Comparison of ENCODE assay signal across 2 cellular contexts in the genomic region with DNA sequence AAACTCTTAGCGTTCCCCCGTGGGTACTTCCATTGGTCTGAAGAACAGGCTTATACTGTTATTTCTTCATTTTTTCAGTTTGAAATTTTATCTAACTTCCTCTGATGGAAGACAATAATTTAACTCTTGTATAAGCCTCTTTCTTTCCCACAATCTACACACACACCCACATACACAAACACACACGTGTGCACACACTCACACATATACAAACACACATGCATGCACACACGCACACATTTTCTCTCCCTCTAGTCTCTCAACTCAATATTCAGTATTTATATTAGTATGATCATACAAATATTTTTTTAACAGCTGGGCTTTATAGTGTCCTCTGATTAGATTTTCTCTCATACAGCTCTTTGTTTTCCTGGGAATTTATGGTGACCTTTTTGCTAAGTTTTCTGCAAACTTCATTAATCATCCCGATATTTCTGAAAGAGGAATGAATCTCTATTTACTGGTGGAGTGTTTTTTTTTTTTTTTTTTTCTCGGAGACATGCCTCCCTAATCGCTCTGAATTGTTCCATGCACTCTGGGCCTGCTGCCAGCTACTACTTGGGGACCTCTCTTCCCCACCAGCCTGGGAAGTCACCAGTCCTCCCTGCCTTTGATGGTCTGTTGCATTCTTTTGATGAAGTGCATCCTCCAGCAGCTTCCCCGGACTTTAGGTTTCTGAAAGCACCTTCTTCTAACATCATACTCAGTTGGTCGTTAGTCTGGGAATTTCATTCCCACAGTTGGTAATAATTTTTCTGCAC.
TF ChIP-seq lines count a peak whose summit lies in the region.

No MANE protein-coding gene starts in this region.

TF ChIP-seq in SK-N-SH, 30 proteins besides CTCF, POLR2A, EP300 and RAD21 (continued from another document):
- TF ChIP-seq, protein P1, sequence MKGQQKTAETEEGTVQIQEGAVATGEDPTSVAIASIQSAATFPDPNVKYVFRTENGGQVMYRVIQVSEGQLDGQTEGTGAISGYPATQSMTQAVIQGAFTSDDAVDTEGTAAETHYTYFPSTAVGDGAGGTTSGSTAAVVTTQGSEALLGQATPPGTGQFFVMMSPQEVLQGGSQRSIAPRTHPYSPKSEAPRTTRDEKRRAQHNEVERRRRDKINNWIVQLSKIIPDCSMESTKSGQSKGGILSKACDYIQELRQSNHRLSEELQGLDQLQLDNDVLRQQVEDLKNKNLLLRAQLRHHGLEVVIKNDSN (IDR thresholded peaks at IDR 0.05; ENCODE audit: borderline replicate concordance, low read depth), result no peak
- no peak for TF ChIP-seq RXRA (IDR thresholded peaks at IDR 0.05; ENCODE audit: borderline replicate concordance, low read depth)
- no peak for TF ChIP-seq MXI1 (IDR thresholded peaks at IDR 0.05; ENCODE audit: low read depth, low read length)
- no peak for TF ChIP-seq JUND (IDR thresholded peaks at IDR 0.05)
- TF ChIP-seq TAF1 (IDR thresholded peaks at IDR 0.05; ENCODE audit: borderline replicate concordance, low read depth, low read length), result no peak
- no peak for TF ChIP-seq GATA2 (CRISPR knock-in tag; IDR thresholded peaks at IDR 0.05)
- TF ChIP-seq EZH2phosphoT487 (IDR thresholded peaks at IDR 0.05; ENCODE audit: borderline replicate concordance, low read depth), result no peak
- no peak for TF ChIP-seq CHD2 (IDR thresholded peaks at IDR 0.05; ENCODE audit: low read length, partially characterized antibody)
- TF ChIP-seq GABPA (IDR thresholded peaks at IDR 0.05; ENCODE audit: low read depth), result no peak
- no peak for TF ChIP-seq FOXM1 (IDR thresholded peaks at IDR 0.05; ENCODE audit: low read depth)
- TF ChIP-seq SMC3 (IDR thresholded peaks at IDR 0.05; ENCODE audit: low read depth, low read length), result no peak
- no peak for TF ChIP-seq TEAD4 (IDR thresholded peaks at IDR 0.05; ENCODE audit: borderline replicate concordance, insufficient read depth)
- TF ChIP-seq, protein P2, sequence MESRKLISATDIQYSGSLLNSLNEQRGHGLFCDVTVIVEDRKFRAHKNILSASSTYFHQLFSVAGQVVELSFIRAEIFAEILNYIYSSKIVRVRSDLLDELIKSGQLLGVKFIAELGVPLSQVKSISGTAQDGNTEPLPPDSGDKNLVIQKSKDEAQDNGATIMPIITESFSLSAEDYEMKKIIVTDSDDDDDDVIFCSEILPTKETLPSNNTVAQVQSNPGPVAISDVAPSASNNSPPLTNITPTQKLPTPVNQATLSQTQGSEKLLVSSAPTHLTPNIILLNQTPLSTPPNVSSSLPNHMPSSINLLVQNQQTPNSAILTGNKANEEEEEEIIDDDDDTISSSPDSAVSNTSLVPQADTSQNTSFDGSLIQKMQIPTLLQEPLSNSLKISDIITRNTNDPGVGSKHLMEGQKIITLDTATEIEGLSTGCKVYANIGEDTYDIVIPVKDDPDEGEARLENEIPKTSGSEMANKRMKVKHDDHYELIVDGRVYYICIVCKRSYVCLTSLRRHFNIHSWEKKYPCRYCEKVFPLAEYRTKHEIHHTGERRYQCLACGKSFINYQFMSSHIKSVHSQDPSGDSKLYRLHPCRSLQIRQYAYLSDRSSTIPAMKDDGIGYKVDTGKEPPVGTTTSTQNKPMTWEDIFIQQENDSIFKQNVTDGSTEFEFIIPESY (IDR thresholded peaks at IDR 0.05; ENCODE audit: borderline replicate concordance, low read depth), result no peak
- TF ChIP-seq RFX5 (IDR thresholded peaks at IDR 0.05; ENCODE audit: low read length), result no peak
- no peak for TF ChIP-seq FOSL2 (IDR thresholded peaks at IDR 0.05; ENCODE audit: borderline replicate concordance, low read depth)
- no peak for TF ChIP-seq YY1 (IDR thresholded peaks at IDR 0.05; ENCODE audit: low read depth)
- TF ChIP-seq, protein P3, sequence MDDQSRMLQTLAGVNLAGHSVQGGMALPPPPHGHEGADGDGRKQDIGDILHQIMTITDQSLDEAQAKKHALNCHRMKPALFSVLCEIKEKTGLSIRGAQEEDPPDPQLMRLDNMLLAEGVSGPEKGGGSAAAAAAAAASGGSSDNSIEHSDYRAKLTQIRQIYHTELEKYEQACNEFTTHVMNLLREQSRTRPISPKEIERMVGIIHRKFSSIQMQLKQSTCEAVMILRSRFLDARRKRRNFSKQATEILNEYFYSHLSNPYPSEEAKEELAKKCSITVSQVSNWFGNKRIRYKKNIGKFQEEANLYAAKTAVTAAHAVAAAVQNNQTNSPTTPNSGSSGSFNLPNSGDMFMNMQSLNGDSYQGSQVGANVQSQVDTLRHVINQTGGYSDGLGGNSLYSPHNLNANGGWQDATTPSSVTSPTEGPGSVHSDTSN (IDR thresholded peaks at IDR 0.05), result no peak

TF ChIP-seq in SK-N-SH treated with all-trans-retinoic acid at 6 μM for 48 hours, 23 proteins besides CTCF, POLR2A, EP300 and RAD21 (continued from another document):
- TF ChIP-seq, protein P4, sequence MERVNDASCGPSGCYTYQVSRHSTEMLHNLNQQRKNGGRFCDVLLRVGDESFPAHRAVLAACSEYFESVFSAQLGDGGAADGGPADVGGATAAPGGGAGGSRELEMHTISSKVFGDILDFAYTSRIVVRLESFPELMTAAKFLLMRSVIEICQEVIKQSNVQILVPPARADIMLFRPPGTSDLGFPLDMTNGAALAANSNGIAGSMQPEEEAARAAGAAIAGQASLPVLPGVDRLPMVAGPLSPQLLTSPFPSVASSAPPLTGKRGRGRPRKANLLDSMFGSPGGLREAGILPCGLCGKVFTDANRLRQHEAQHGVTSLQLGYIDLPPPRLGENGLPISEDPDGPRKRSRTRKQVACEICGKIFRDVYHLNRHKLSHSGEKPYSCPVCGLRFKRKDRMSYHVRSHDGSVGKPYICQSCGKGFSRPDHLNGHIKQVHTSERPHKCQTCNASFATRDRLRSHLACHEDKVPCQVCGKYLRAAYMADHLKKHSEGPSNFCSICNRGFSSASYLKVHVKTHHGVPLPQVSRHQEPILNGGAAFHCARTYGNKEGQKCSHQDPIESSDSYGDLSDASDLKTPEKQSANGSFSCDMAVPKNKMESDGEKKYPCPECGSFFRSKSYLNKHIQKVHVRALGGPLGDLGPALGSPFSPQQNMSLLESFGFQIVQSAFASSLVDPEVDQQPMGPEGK (CRISPR knock-in tag; IDR thresholded peaks at IDR 0.05; ENCODE audit: borderline replicate concordance), result no peak
- TF ChIP-seq BACH2 (CRISPR knock-in tag; IDR thresholded peaks at IDR 0.05; ENCODE audit: borderline replicate concordance), result no peak
- TF ChIP-seq CSDC2 (CRISPR knock-in tag; IDR thresholded peaks at IDR 0.05), result no peak
- TF ChIP-seq, protein P5, sequence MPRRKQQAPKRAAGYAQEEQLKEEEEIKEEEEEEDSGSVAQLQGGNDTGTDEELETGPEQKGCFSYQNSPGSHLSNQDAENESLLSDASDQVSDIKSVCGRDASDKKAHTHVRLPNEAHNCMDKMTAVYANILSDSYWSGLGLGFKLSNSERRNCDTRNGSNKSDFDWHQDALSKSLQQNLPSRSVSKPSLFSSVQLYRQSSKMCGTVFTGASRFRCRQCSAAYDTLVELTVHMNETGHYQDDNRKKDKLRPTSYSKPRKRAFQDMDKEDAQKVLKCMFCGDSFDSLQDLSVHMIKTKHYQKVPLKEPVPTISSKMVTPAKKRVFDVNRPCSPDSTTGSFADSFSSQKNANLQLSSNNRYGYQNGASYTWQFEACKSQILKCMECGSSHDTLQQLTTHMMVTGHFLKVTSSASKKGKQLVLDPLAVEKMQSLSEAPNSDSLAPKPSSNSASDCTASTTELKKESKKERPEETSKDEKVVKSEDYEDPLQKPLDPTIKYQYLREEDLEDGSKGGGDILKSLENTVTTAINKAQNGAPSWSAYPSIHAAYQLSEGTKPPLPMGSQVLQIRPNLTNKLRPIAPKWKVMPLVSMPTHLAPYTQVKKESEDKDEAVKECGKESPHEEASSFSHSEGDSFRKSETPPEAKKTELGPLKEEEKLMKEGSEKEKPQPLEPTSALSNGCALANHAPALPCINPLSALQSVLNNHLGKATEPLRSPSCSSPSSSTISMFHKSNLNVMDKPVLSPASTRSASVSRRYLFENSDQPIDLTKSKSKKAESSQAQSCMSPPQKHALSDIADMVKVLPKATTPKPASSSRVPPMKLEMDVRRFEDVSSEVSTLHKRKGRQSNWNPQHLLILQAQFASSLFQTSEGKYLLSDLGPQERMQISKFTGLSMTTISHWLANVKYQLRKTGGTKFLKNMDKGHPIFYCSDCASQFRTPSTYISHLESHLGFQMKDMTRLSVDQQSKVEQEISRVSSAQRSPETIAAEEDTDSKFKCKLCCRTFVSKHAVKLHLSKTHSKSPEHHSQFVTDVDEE (CRISPR knock-in tag; IDR thresholded peaks at IDR 0.05), result no peak
- TF ChIP-seq, protein P6, sequence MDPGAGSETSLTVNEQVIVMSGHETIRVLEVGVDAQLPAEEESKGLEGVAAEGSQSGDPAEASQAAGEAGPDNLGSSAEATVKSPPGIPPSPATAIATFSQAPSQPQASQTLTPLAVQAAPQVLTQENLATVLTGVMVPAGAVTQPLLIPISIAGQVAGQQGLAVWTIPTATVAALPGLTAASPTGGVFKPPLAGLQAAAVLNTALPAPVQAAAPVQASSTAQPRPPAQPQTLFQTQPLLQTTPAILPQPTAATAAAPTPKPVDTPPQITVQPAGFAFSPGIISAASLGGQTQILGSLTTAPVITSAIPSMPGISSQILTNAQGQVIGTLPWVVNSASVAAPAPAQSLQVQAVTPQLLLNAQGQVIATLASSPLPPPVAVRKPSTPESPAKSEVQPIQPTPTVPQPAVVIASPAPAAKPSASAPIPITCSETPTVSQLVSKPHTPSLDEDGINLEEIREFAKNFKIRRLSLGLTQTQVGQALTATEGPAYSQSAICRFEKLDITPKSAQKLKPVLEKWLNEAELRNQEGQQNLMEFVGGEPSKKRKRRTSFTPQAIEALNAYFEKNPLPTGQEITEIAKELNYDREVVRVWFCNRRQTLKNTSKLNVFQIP (CRISPR knock-in tag; IDR thresholded peaks at IDR 0.05; ENCODE audit: borderline replicate concordance, low read depth), result no peak
- TF ChIP-seq ZC3H10 (CRISPR knock-in tag; IDR thresholded peaks at IDR 0.05), result no peak
- no peak for TF ChIP-seq ZNF70 (CRISPR knock-in tag; IDR thresholded peaks at IDR 0.05)
- TF ChIP-seq GLIS3 (CRISPR knock-in tag; IDR thresholded peaks at IDR 0.05), result no peak
- TF ChIP-seq ZFP30 (CRISPR knock-in tag; IDR thresholded peaks at IDR 0.05), result no peak
- no peak for TF ChIP-seq ZNF8 (CRISPR knock-in tag; IDR thresholded peaks at IDR 0.05)
- TF ChIP-seq ISL1 (CRISPR knock-in tag; IDR thresholded peaks at IDR 0.05), result no peak
- no peak for TF ChIP-seq ESRRG (CRISPR knock-in tag; IDR thresholded peaks at IDR 0.05)
- no peak for TF ChIP-seq ARNTL (CRISPR knock-in tag; IDR thresholded peaks at IDR 0.05; ENCODE audit: borderline replicate concordance, low read depth)
